In genomic region chr4:66640216-66640615, GRCh38 we compare ENCODE assay signal across 17 cellular contexts.
"Had no signal": no experiment of that assay in that cellular context is flagged by ENCODE, and none has a peak within 500 bp of the region (broad histone marks: within the 10 kb centered on the region; RNA-seq: fewer than 3 reads in every experiment).

No MANE protein-coding gene starts in this region.

- H2AFZ ChIP-seq: hepatocyte had no signal

- H3K9me3 ChIP-seq: prostate gland, right atrium auricular region, thyroid gland had no signal

- H3K27me3 ChIP-seq: hepatocyte, right atrium auricular region, thyroid gland had no signal

- H3K4me3 ChIP-seq: hepatocyte, prostate gland, right atrium auricular region, thyroid gland had no signal

- H3K79me2 ChIP-seq: hepatocyte had no signal

- H3K4me2 ChIP-seq: hepatocyte had no signal

- H3K36me3 ChIP-seq: prostate gland, right atrium auricular region, thyroid gland had no signal

- ATAC-seq: activated CD8-positive, alpha-beta memory T cell treated with anti-CD3 and anti-CD28 coated beads, Interleukin-2, amount 10 ng/mL, durations not matched to agents 7 days and 5 days; left cardiac atrium; natural killer cell had no signal

- DNase-seq: activated B cell treated with CpG ODN at 0.5 μM for 24 hours; activated CD4-positive, alpha-beta memory T cell treated with anti-CD3 and anti-CD28 coated beads, Interleukin-2, amount 10 ng/mL, durations not matched to agents 7 days and 5 days; activated CD4-positive, alpha-beta T cell treated with anti-CD3 and anti-CD28 coated beads for 4 hours; activated CD8-positive, alpha-beta memory T cell treated with anti-CD3 and anti-CD28 coated beads, Interleukin-2, amount 10 ng/mL, durations not matched to agents 7 days and 5 days; effector CD8-positive, alpha-beta T cell; left cardiac atrium; natural killer cell; occipital lobe; stimulated activated CD4-positive, alpha-beta T cell treated with anti-CD3 and anti-CD28 coated beads, Interleukin-12 subunit alpha, Interleukin-12 subunit beta, amount 100 ng/mL, for 4 hours; stimulated activated CD4-positive, alpha-beta T cell treated with anti-CD3 and anti-CD28 coated beads, Interleukin-1b, Interleukin-23, amount 100 ng/mL, for 48 hours; stimulated activated CD8-positive, alpha-beta memory T cell treated with anti-CD3 and anti-CD28 coated beads, Interleukin-4, amount 100 ng/mL, for 48 hours; stimulated activated naive CD4-positive, alpha-beta T cell; T-helper 9 cell; thyroid gland had no signal

- H3K4me1 ChIP-seq: prostate gland, right atrium auricular region, thyroid gland had no signal

- H3K27ac ChIP-seq: hepatocyte, prostate gland, right atrium auricular region, thyroid gland had no signal
